ENCODE assay signal across 13 cellular contexts in the genomic region with DNA sequence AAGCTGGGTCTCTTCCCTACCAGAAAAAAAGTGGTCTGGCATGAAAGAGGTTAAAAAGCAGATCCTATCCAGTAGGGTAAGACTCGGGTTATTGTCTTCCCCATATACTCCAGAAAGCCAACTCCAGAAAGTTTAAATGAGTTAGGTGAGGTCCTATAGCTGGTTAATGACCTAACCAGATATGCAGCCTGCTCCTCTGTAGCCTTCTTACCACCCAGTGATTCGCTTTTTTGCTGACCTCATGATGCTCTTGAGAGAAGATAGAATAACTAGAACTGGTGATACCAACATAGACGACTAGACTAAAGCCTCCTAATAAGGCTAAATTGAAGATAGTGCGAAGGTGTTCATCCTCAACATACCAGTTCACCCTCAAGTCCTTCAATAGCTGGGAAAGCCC. TPM values are rescaled to one million over a fixed set of nuclear protein-coding genes. Genes with fewer than 3 reads are reported as not detected.
DNase-seq lines count a peak whose midpoint lies in the region; ATAC-seq, FAIRE-seq and TF ChIP-seq lines count a peak whose summit lies in the region.
"Had no signal": no experiment of that assay in that cellular context is flagged by ENCODE, and none has a peak within 500 bp of the region (broad histone marks: within the 10 kb centered on the region; RNA-seq: fewer than 3 reads in every experiment).

No MANE protein-coding gene starts in this region.

- no peak for DNase-seq in CD4-positive, CD25-positive, alpha-beta regulatory T cell
- no peak for DNase-seq in endothelial cell (ENCODE audit: low spot score)
- DNase-seq in gastrocnemius medialis, result no peak
- no peak for DNase-seq in stimulated activated naive CD4-positive, alpha-beta T cell treated with Interleukin-2 at 50 U/mL for 16 hours (lab: John Stamatoyannopoulos, UW)
- no peak for DNase-seq in HTR-8/SVneo (ENCODE audit: insufficient read length, low spot score)
- no peak for DNase-seq in DMS 273 treated with DMSO at 0.1 percent for 48 hours (lab: John Stamatoyannopoulos, UW)
- DNase-seq in hepatic stellate cell (ENCODE audit: low spot score), result no peak
- DNase-seq: activated B cell treated with CpG ODN at 0.5 μM for 24 hours, NCI-H2171 treated with DMSO at 0.1 percent for 48 hours had no signal

- H4K20me1 ChIP-seq in Loucy (ENCODE audit: insufficient read depth, low read length, poor library complexity, severe bottlenecking), result no peaks in the 10 kb centered on the region

- H3K9me2 ChIP-seq in Loucy (replicated peaks; ENCODE audit: low read depth, low read length), result no peaks in the 10 kb centered on the region

- peaks cover 0 to 25% (median 6%) of the 10 kb centered on the region in 7 donors for H3K9me3 Mint-ChIP-seq in CD4-positive, CD25-positive, alpha-beta regulatory T cell
- H3K9me3 Mint-ChIP-seq in endothelial cell (ENCODE audit: unreplicated experiment), result peaks cover 14% of the 10 kb centered on the region

- H3K27ac ChIP-seq in CD4-positive, CD25-positive, alpha-beta regulatory T cell (ENCODE audit: insufficient read depth, low read length, poor library complexity, severe bottlenecking), result peak overlapping the region; percentile 73
- peak overlapping the region; percentile 67 to 76 (median 72) for H3K27ac ChIP-seq in gastrocnemius medialis

- H3K4me2 ChIP-seq in Loucy (ENCODE audit: low read depth, low read length, poor library complexity, severe bottlenecking), result peak overlapping the region; percentile 84

- H3K4me1 ChIP-seq in CD4-positive, CD25-positive, alpha-beta regulatory T cell (ENCODE audit: control insufficient read depth, insufficient read depth, low read length, poor library complexity, severe bottlenecking), result peaks cover 54% of the 10 kb centered on the region
- H3K4me1 ChIP-seq in Loucy (ENCODE audit: insufficient read depth, low read length, poor library complexity, severe bottlenecking) (peaks cover 41% of the 10 kb centered on the region), gastrocnemius medialis (no peaks in the 10 kb centered on the region)

- H3K27me3 Mint-ChIP-seq in CD4-positive, CD25-positive, alpha-beta regulatory T cell, result no peaks in the 10 kb centered on the region
- peaks cover 4% of the 10 kb centered on the region for H3K27me3 Mint-ChIP-seq in endothelial cell (ENCODE audit: unreplicated experiment)
- H3K27me3 Mint-ChIP-seq: activated B cell treated with CpG ODN at 0.5 μM for 24 hours had no signal

- in situ Hi-C loops in gastrocnemius medialis (cut with MboI; ENCODE audit: low sequenced_read_pairs in 4 of 4), result no loop called here

- H3K9me3 ChIP-seq in CD4-positive, CD25-positive, alpha-beta regulatory T cell (ENCODE audit: control insufficient read depth in 2 of 2, low read length in 2 of 2), result peaks cover 0 to 8% of the 10 kb centered on the region in 2 experiments
- H3K9me3 ChIP-seq in Loucy (ENCODE audit: insufficient read depth, low read depth, low read length) (peaks cover 8% of the 10 kb centered on the region; the same call in 1 of the 2 replicates), gastrocnemius medialis (no peaks in the 10 kb centered on the region)

- no peak for TF ChIP-seq CTCF in Loucy (conservative IDR thresholded peaks at IDR 0.05; ENCODE audit: low read length)
- TF ChIP-seq CTCF in endothelial cell (IDR thresholded peaks at IDR 0.05; ENCODE audit: unreplicated experiment), result no peak
- no peak for TF ChIP-seq CTCF in gastrocnemius medialis (IDR thresholded peaks at IDR 0.05 in 4 of 5, conservative IDR thresholded peaks at IDR 0.05 in 1 of 5)

- peak overlapping the region; percentile 97 for H3K4me3 ChIP-seq in CD4-positive, CD25-positive, alpha-beta regulatory T cell (ENCODE audit: low read depth, low read length)
- H3K4me3 ChIP-seq in Loucy (ENCODE audit: low read length, poor library complexity, severe bottlenecking) (peak overlapping the region; percentile 77), gastrocnemius medialis (peak overlapping the region; percentile 34 to 57 (median 49))

- peaks cover 24% of the 10 kb centered on the region for H3K36me3 ChIP-seq in CD4-positive, CD25-positive, alpha-beta regulatory T cell (ENCODE audit: control insufficient read depth, insufficient read depth, low read length)
- peaks cover 9% of the 10 kb centered on the region; the same call in 1 of the 2 replicates for H3K36me3 ChIP-seq in Loucy (ENCODE audit: insufficient read depth, low read length)
- no peaks in the 10 kb centered on the region for H3K36me3 ChIP-seq in gastrocnemius medialis

- H3K79me2 ChIP-seq in Loucy (ENCODE audit: insufficient read depth, low read length), result peaks cover 43% of the 10 kb centered on the region

- intact Hi-C loops in gastrocnemius medialis (cut with DNase I; ENCODE audit: low total_unique reads), result loop anchor here (5.0 kb wide), 1 partner anchor 83 kb away; the partner anchor contains the start of gene GIMAP6

- peak overlapping the region; percentile 88 for H3K9ac ChIP-seq in Loucy (ENCODE audit: low read depth, low read length, poor library complexity, severe bottlenecking)

- no peak for FAIRE-seq in HTR-8/SVneo (lab: Jason Lieb, UNC)

- no peaks in the 10 kb centered on the region for H3K27me3 ChIP-seq in CD4-positive, CD25-positive, alpha-beta regulatory T cell (ENCODE audit: control insufficient read depth, insufficient read depth, low read length)
- H3K27me3 ChIP-seq in Loucy (ENCODE audit: insufficient read depth, low read length, poor library complexity, severe bottlenecking) (no peaks in the 10 kb centered on the region), gastrocnemius medialis (no peaks in the 10 kb centered on the region)

- H3K36me3 Mint-ChIP-seq in CD4-positive, CD25-positive, alpha-beta regulatory T cell, result peaks cover 37% of the 10 kb centered on the region
- H3K36me3 Mint-ChIP-seq in endothelial cell (ENCODE audit: low read depth, unreplicated experiment), result peaks cover 32% of the 10 kb centered on the region

- peaks cover 10 to 65% (median 48%) of the 10 kb centered on the region in 4 donors for H3K4me1 Mint-ChIP-seq in CD4-positive, CD25-positive, alpha-beta regulatory T cell
- peaks cover 28% of the 10 kb centered on the region for H3K4me1 Mint-ChIP-seq in endothelial cell (ENCODE audit: unreplicated experiment)

- ATAC-seq in CD4-positive, CD25-positive, alpha-beta regulatory T cell (ENCODE audit: low read depth in 2 of 2), result peak in 1 of 2 donors; percentile 28
- ATAC-seq in gastrocnemius medialis, result no peak
- ATAC-seq: Panc1 had no signal

- peak overlapping the region; percentile 95 to 99 (median 97) for H3K27ac Mint-ChIP-seq in CD4-positive, CD25-positive, alpha-beta regulatory T cell
- H3K27ac Mint-ChIP-seq in endothelial cell (ENCODE audit: unreplicated experiment), result peak overlapping the region; percentile 77

- H2AFZ ChIP-seq in Loucy (ENCODE audit: low read length), result no peak overlapping the region

- H3K4me3 Mint-ChIP-seq in CD4-positive, CD25-positive, alpha-beta regulatory T cell, result peak overlapping the region; percentile 99 to 100 (median 100)
- H3K4me3 Mint-ChIP-seq in endothelial cell (ENCODE audit: unreplicated experiment), result no peak overlapping the region

- H3F3A ChIP-seq in Loucy (ENCODE audit: low read depth), result no peaks in the 10 kb centered on the region

- no peak for TF ChIP-seq POLR2A in gastrocnemius medialis (IDR thresholded peaks at IDR 0.05)

RNA-seq across cellular contexts. Expression of gene GIMAP1, which starts 0.7 kb away (rescaled TPM):
- total RNA-seq in CD4-positive, CD25-positive, alpha-beta regulatory T cell, result 17.1 TPM
- polyA plus RNA-seq in CD4-positive, CD25-positive, alpha-beta regulatory T cell, result 10 to 100 TPM; 48.4 to 90.0 (median 64.6) TPM
- total RNA-seq in endothelial cell (ENCODE audit: unreplicated experiment), result 3.6 TPM
- total RNA-seq in gastrocnemius medialis, result 1 to 10 TPM; 4.1 to 7.8 (median 4.9) TPM
- total RNA-seq: MCF 10A had no signal
- polyA plus RNA-seq: neural cell had no signal

RNA-seq across cellular contexts. Expression of gene GIMAP5, which starts 21.5 kb away (rescaled TPM):
- 37.4 TPM for total RNA-seq in CD4-positive, CD25-positive, alpha-beta regulatory T cell
- 100 to 1,000 TPM; 249 to 539 (median 320) TPM for polyA plus RNA-seq in CD4-positive, CD25-positive, alpha-beta regulatory T cell
- 220 TPM for total RNA-seq in endothelial cell (ENCODE audit: unreplicated experiment)
- 10 to 100 TPM; 13.5 to 29.4 (median 15.6) TPM for total RNA-seq in gastrocnemius medialis
- total RNA-seq: MCF 10A had no signal
- polyA plus RNA-seq: neural cell had no signal

RNA-seq across cellular contexts. Expression of gene GIMAP2, which starts 30.2 kb away (rescaled TPM):
- 95.1 TPM for total RNA-seq in CD4-positive, CD25-positive, alpha-beta regulatory T cell
- 100 to 1,000 TPM in 2 of 4 donors, 10 to 100 TPM in 2; 79.0 to 142 (median 110) TPM for polyA plus RNA-seq in CD4-positive, CD25-positive, alpha-beta regulatory T cell
- total RNA-seq in endothelial cell (ENCODE audit: unreplicated experiment) (1.9 TPM), gastrocnemius medialis (1 to 10 TPM; 2.2 to 6.7 (median 3.2) TPM)
- total RNA-seq: MCF 10A had no signal
- polyA plus RNA-seq: neural cell had no signal

Comparison
In these comparisons a context has a peak if more than half of its experiments do, and no peak if none do; other contexts are left out.
1. RNA of gene GIMAP2, which starts 30.2 kb away (total RNA-seq): 95.1 TPM in CD4-positive, CD25-positive, alpha-beta regulatory T cell (single experiment); 2.2 to 6.7 TPM in gastrocnemius medialis and 1.9 TPM in endothelial cell (single experiment); every median in the first group is over 10 times any median in the second.
2. Peak in every context shown above with its lines, with median percentiles within 50 percentile points of each other: H3K4me3 ChIP-seq.